32 cellular contexts compared by ENCODE assay signal in genomic region chr1:247849616-247850015, GRCh38. TPM values are rescaled to one million over a fixed set of nuclear protein-coding genes. Genes with fewer than 3 reads are reported as not detected.
"Had no signal": no experiment of that assay in that cellular context is flagged by ENCODE, and none has a peak within 500 bp of the region (broad histone marks: within the 10 kb centered on the region; RNA-seq: fewer than 3 reads in every experiment).

No MANE protein-coding gene starts in this region.

- H3K36me3 ChIP-seq: brain microvascular endothelial cell, Peyer's patch had no signal

- H3K9me3 ChIP-seq: Peyer's patch had no signal

- ATAC-seq: activated CD8-positive, alpha-beta T cell treated with anti-CD3 and anti-CD28 coated beads for 36 hours; activated T-cell treated with anti-CD3 and anti-CD28 coated beads, Interleukin-2, amount 50 U/mL, for 72 hours; activated T-helper 17 cell treated with anti-CD3 and anti-CD28 coated beads, Interleukin-2, amount 50 U/mL, for 72 hours had no signal

- H3K4me1 Mint-ChIP-seq: activated CD4-positive, alpha-beta T cell treated with anti-CD3 and anti-CD28 coated beads, Interleukin-2, amount 10 ng/mL, durations not matched to agents 24 days and 14 days; activated naive CD8-positive, alpha-beta T cell treated with anti-CD3 and anti-CD28 coated beads for 36 hours; activated T-helper 17 cell treated with anti-CD3 and anti-CD28 coated beads, Interleukin-2, amount 50 U/mL, for 72 hours had no signal

- H3K27me3 ChIP-seq: brain microvascular endothelial cell, Peyer's patch had no signal

- H3K4me3 Mint-ChIP-seq: activated CD4-positive, alpha-beta T cell treated with anti-CD3 and anti-CD28 coated beads, Interleukin-2, amount 10 ng/mL, durations not matched to agents 24 days and 14 days; activated CD8-positive, alpha-beta T cell treated with anti-CD3 and anti-CD28 coated beads for 36 hours; activated naive CD8-positive, alpha-beta T cell treated with anti-CD3 and anti-CD28 coated beads for 36 hours; activated T-cell treated with anti-CD3 and anti-CD28 coated beads, Interleukin-2, amount 50 U/mL, for 72 hours; activated T-helper 17 cell treated with anti-CD3 and anti-CD28 coated beads, Interleukin-2, amount 50 U/mL, for 72 hours had no signal

- H3K27ac Mint-ChIP-seq: activated CD4-positive, alpha-beta T cell treated with anti-CD3 and anti-CD28 coated beads, Interleukin-2, amount 10 ng/mL, durations not matched to agents 24 days and 14 days; activated CD8-positive, alpha-beta T cell treated with anti-CD3 and anti-CD28 coated beads for 36 hours; activated naive CD8-positive, alpha-beta T cell treated with anti-CD3 and anti-CD28 coated beads for 36 hours; activated T-cell treated with anti-CD3 and anti-CD28 coated beads, Interleukin-2, amount 50 U/mL, for 72 hours; activated T-helper 17 cell treated with anti-CD3 and anti-CD28 coated beads, Interleukin-2, amount 50 U/mL, for 72 hours had no signal

- H3K9me3 Mint-ChIP-seq: activated CD4-positive, alpha-beta T cell treated with anti-CD3 and anti-CD28 coated beads, Interleukin-2, amount 10 ng/mL, durations not matched to agents 24 days and 14 days; activated CD8-positive, alpha-beta T cell treated with anti-CD3 and anti-CD28 coated beads for 36 hours; activated naive CD8-positive, alpha-beta T cell treated with anti-CD3 and anti-CD28 coated beads for 36 hours; activated T-helper 17 cell treated with anti-CD3 and anti-CD28 coated beads, Interleukin-2, amount 50 U/mL, for 72 hours had no signal

- H3K36me3 Mint-ChIP-seq: activated naive CD8-positive, alpha-beta T cell treated with anti-CD3 and anti-CD28 coated beads for 36 hours had no signal

- DNase-seq: activated CD4-positive, alpha-beta T cell treated with anti-CD3 and anti-CD28 coated beads, Interleukin-2, amount 10 ng/mL, durations not matched to agents 24 days and 14 days; activated CD4-positive, alpha-beta T cell treated with anti-CD3 and anti-CD28 coated beads, Interleukin-2, amount 50 U/mL, for 4 hours; activated CD8-positive, alpha-beta T cell treated with anti-CD3 and anti-CD28 coated beads for 36 hours; activated effector memory CD4-positive, alpha-beta T cell treated with anti-CD3 and anti-CD28 coated beads, Interleukin-2, amount 50 U/mL, for 16 hours; activated naive CD4-positive, alpha-beta T cell; activated naive CD4-positive, alpha-beta T cell treated with anti-CD3 and anti-CD28 coated beads, Interleukin-2, amount 50 U/mL, for 16 hours; activated naive CD8-positive, alpha-beta T cell treated with anti-CD3 and anti-CD28 coated beads for 36 hours; activated T-cell treated with anti-CD3 and anti-CD28 coated beads, Interleukin-2, amount 50 U/mL, for 1 hour; activated T-cell treated with anti-CD3 and anti-CD28 coated beads, Interleukin-2, amount 50 U/mL, for 72 hours; amniotic stem cell; aorta; brain microvascular endothelial cell; NCI-H1105; NCI-H1436; NCI-H1694; NCI-H1930; NCI-H2081 treated with DMSO at 0.1 percent for 48 hours; NCI-H226; NCI-H446 treated with DMSO at 0.1 percent for 48 hours; NCI-H524; NCI-H69; Peyer's patch; Right ventricle myocardium superior; RPMI8226; SW 1271; T-helper 1 cell; T-helper 2 cell; T-helper 9 cell had no signal

- H3K4me3 ChIP-seq: Peyer's patch had no signal

- H3K4me1 ChIP-seq: Peyer's patch had no signal

- H3K27ac ChIP-seq: brain microvascular endothelial cell, Peyer's patch had no signal

RNA-seq across cellular contexts. Expression of gene TRIM58, which starts 7.4 kb away (rescaled TPM):
- total RNA-seq: M059J had no signal

RNA-seq across cellular contexts. Expression of gene OR11L1, which starts 7.9 kb away (rescaled TPM):
- total RNA-seq: activated CD4-positive, alpha-beta T cell treated with anti-CD3 and anti-CD28 coated beads, Interleukin-2, amount 10 ng/mL, durations not matched to agents 24 days and 14 days; activated CD8-positive, alpha-beta memory T cell treated with anti-CD3 and anti-CD28 coated beads for 36 hours; activated CD8-positive, alpha-beta T cell treated with anti-CD3 and anti-CD28 coated beads for 36 hours; activated naive CD8-positive, alpha-beta T cell treated with anti-CD3 and anti-CD28 coated beads for 36 hours; activated T-cell treated with anti-CD3 and anti-CD28 coated beads, Interleukin-2, amount 50 U/mL, for 72 hours; activated T-helper 17 cell treated with anti-CD3 and anti-CD28 coated beads, Interleukin-2, amount 50 U/mL, for 72 hours; aorta; cardiac septum; M059J; Peyer's patch; Right ventricle myocardium superior had no signal
- polyA plus RNA-seq: aorta had no signal

RNA-seq across cellular contexts. Expression of gene OR14A16, which starts 25.7 kb away (rescaled TPM):
- total RNA-seq: activated CD4-positive, alpha-beta T cell treated with anti-CD3 and anti-CD28 coated beads, Interleukin-2, amount 10 ng/mL, durations not matched to agents 24 days and 14 days; activated CD8-positive, alpha-beta memory T cell treated with anti-CD3 and anti-CD28 coated beads for 36 hours; activated CD8-positive, alpha-beta T cell treated with anti-CD3 and anti-CD28 coated beads for 36 hours; activated naive CD8-positive, alpha-beta T cell treated with anti-CD3 and anti-CD28 coated beads for 36 hours; activated T-cell treated with anti-CD3 and anti-CD28 coated beads, Interleukin-2, amount 50 U/mL, for 72 hours; activated T-helper 17 cell treated with anti-CD3 and anti-CD28 coated beads, Interleukin-2, amount 50 U/mL, for 72 hours; aorta; cardiac septum; M059J; Peyer's patch; Right ventricle myocardium superior had no signal
- polyA plus RNA-seq: aorta had no signal

RNA-seq across cellular contexts. Expression of gene OR2W3, which starts 45.8 kb away (rescaled TPM):
- total RNA-seq: activated CD4-positive, alpha-beta T cell treated with anti-CD3 and anti-CD28 coated beads, Interleukin-2, amount 10 ng/mL, durations not matched to agents 24 days and 14 days; activated CD8-positive, alpha-beta memory T cell treated with anti-CD3 and anti-CD28 coated beads for 36 hours; activated CD8-positive, alpha-beta T cell treated with anti-CD3 and anti-CD28 coated beads for 36 hours; activated naive CD8-positive, alpha-beta T cell treated with anti-CD3 and anti-CD28 coated beads for 36 hours; activated T-cell treated with anti-CD3 and anti-CD28 coated beads, Interleukin-2, amount 50 U/mL, for 72 hours; activated T-helper 17 cell treated with anti-CD3 and anti-CD28 coated beads, Interleukin-2, amount 50 U/mL, for 72 hours; cardiac septum; M059J; Right ventricle myocardium superior had no signal
- polyA plus RNA-seq: aorta had no signal
